In genomic region chr3:126629999-126630398, GRCh38 we compare ENCODE assay signal across 16 cellular contexts. TPM values are rescaled to one million over a fixed set of nuclear protein-coding genes. Genes with fewer than 3 reads are reported as not detected.
A peak's percentile ranks its signal among the peaks of the same experiment; 100 is the strongest.
DNase-seq lines count a peak whose midpoint lies in the region; ATAC-seq and TF ChIP-seq lines count a peak whose summit lies in the region.
"Had no signal": no experiment of that assay in that cellular context is flagged by ENCODE, and none has a peak within 500 bp of the region (broad histone marks: within the 10 kb centered on the region; RNA-seq: fewer than 3 reads in every experiment).

No MANE protein-coding gene starts in this region.

- no peak overlapping the region for H3K4me3 ChIP-seq in A673 (ENCODE audit: low read depth, low read length, poor library complexity, severe bottlenecking)
- H3K4me3 ChIP-seq in CD8-positive, alpha-beta T cell (ENCODE audit: low read depth, low read length): no peak overlapping the region
- H3K4me3 ChIP-seq in ectodermal cell (ENCODE audit: insufficient read depth, low read depth, low read length): no peak overlapping the region
- H3K4me3 ChIP-seq in ascending aorta: no peak overlapping the region
- H3K4me3 ChIP-seq: GM23248 had no signal

- WGBS in ectodermal cell, 2 experiments: 60 to 72% methylated on average over 2 of the region's 2 CpGs

- H3K9me3 Mint-ChIP-seq in CD8-positive, alpha-beta T cell: no peaks in the 10 kb centered on the region
- H3K9me3 Mint-ChIP-seq in activated naive CD8-positive, alpha-beta T cell treated with anti-CD3 and anti-CD28 coated beads for 36 hours: no peaks in the 10 kb centered on the region
- H3K9me3 Mint-ChIP-seq: CD4-positive, alpha-beta memory T cell had no signal

- no peak for ATAC-seq in CD8-positive, alpha-beta T cell
- no peak for ATAC-seq in T-helper 17 cell
- ATAC-seq: HepG2, Panc1 had no signal

- H3K36me3 Mint-ChIP-seq in CD8-positive, alpha-beta T cell: peaks cover 36% of the 10 kb centered on the region
- no peaks in the 10 kb centered on the region for H3K36me3 Mint-ChIP-seq in T-helper 17 cell (ENCODE audit: low read depth)
- H3K36me3 Mint-ChIP-seq in activated naive CD8-positive, alpha-beta T cell treated with anti-CD3 and anti-CD28 coated beads for 36 hours: peaks cover 15% of the 10 kb centered on the region
- H3K36me3 Mint-ChIP-seq: CD4-positive, alpha-beta memory T cell had no signal

- peak overlapping the region; percentile 7 for H3K27ac Mint-ChIP-seq in CD8-positive, alpha-beta T cell
- peak overlapping the region; percentile 59 for H3K27ac Mint-ChIP-seq in T-helper 17 cell
- H3K27ac Mint-ChIP-seq in activated naive CD8-positive, alpha-beta T cell treated with anti-CD3 and anti-CD28 coated beads for 36 hours: no peak overlapping the region

- DNase-seq in A673 (ENCODE audit: low spot score) (peak; percentile 29), T-helper 17 cell (no peak), NCI-H2227 treated with DMSO at 0.1 percent for 48 hours (lab: John Stamatoyannopoulos, UW) (no peak), activated gamma-delta T cell (lab: John Stamatoyannopoulos, UW) (no peak), ascending aorta (ENCODE audit: low spot score in 2 of 2) (no peak)
- DNase-seq in CD8-positive, alpha-beta T cell: no peak
- DNase-seq in activated naive CD8-positive, alpha-beta T cell treated with anti-CD3 and anti-CD28 coated beads for 36 hours: no peak
- DNase-seq: CD4-positive, alpha-beta memory T cell; GM23248; NCI-H1105; NCI-H187; NCI-H774; SW 1271 had no signal

- no peak for TF ChIP-seq CTCF in A673 (conservative IDR thresholded peaks at IDR 0.05; ENCODE audit: low read depth, low read length)
- no peak for TF ChIP-seq CTCF in CD8-positive, alpha-beta T cell (IDR thresholded peaks at IDR 0.05)
- no peak for TF ChIP-seq CTCF in ascending aorta (IDR thresholded peaks at IDR 0.05)

- CTCF ChIA-PET in A673 (lab: Charles Lee): no interaction called here
- CTCF ChIA-PET in CD8-positive, alpha-beta T cell (lab: Charles Lee): no interaction called here

- H3K4me3 Mint-ChIP-seq in CD8-positive, alpha-beta T cell: no peak overlapping the region
- H3K4me3 Mint-ChIP-seq in T-helper 17 cell: no peak overlapping the region
- H3K4me3 Mint-ChIP-seq in activated naive CD8-positive, alpha-beta T cell treated with anti-CD3 and anti-CD28 coated beads for 36 hours: no peak overlapping the region
- H3K4me3 Mint-ChIP-seq: CD4-positive, alpha-beta memory T cell had no signal

- no TSS peak for BruUV-seq in A673 (replicated peaks; lab: Mats Ljungman, UMichigan)

- H3K27me3 Mint-ChIP-seq in CD8-positive, alpha-beta T cell (ENCODE audit: low read depth): no peaks in the 10 kb centered on the region
- no peaks in the 10 kb centered on the region for H3K27me3 Mint-ChIP-seq in T-helper 17 cell
- no peaks in the 10 kb centered on the region for H3K27me3 Mint-ChIP-seq in activated naive CD8-positive, alpha-beta T cell treated with anti-CD3 and anti-CD28 coated beads for 36 hours
- H3K27me3 Mint-ChIP-seq: CD4-positive, alpha-beta memory T cell had no signal

- intact Hi-C loops in A673 (cut with micrococcal nuclease; ENCODE audit: unreplicated experiment): no loop called here
- intact Hi-C loops in CD8-positive, alpha-beta T cell (cut with DNase I, micrococcal nuclease): no loop called here
- intact Hi-C loops in ascending aorta (cut with DNase I): no loop called here

- no peaks in the 10 kb centered on the region for H3K4me1 ChIP-seq in A673 (ENCODE audit: insufficient read depth, low read length, poor library complexity, severe bottlenecking)
- no peaks in the 10 kb centered on the region for H3K4me1 ChIP-seq in CD8-positive, alpha-beta T cell (ENCODE audit: insufficient read depth, low read length)
- H3K4me1 ChIP-seq in ectodermal cell (ENCODE audit: control insufficient read depth, insufficient read depth, low read length): no peaks in the 10 kb centered on the region
- no peaks in the 10 kb centered on the region for H3K4me1 ChIP-seq in ascending aorta

- H3K9me3 ChIP-seq in A673 (ENCODE audit: low read depth, low read length, poor library complexity, severe bottlenecking) (no peaks in the 10 kb centered on the region), T-helper 17 cell (ENCODE audit: control insufficient read depth, low read length, poor library complexity, severe bottlenecking) (no peaks in the 10 kb centered on the region), ectodermal cell (ENCODE audit: control insufficient read depth, low read length) (no peaks in the 10 kb centered on the region), ascending aorta (no peaks in the 10 kb centered on the region)
- no peaks in the 10 kb centered on the region for H3K9me3 ChIP-seq in CD8-positive, alpha-beta T cell (ENCODE audit: low read length)

- H3K27me3 ChIP-seq in A673 (replicated peaks; ENCODE audit: insufficient read depth, low read depth, low read length, poor library complexity) (no peaks in the 10 kb centered on the region), ectodermal cell (ENCODE audit: control insufficient read depth, insufficient read depth, low read length, poor library complexity, severe bottlenecking) (no peaks in the 10 kb centered on the region), ascending aorta (no peaks in the 10 kb centered on the region)
- no peaks in the 10 kb centered on the region for H3K27me3 ChIP-seq in CD8-positive, alpha-beta T cell (ENCODE audit: insufficient read depth, low read length)

- POLR2A ChIA-PET in A673 (lab: Charles Lee; ENCODE audit: low non-redundant PET): no interaction called here
- POLR2A ChIA-PET in CD8-positive, alpha-beta T cell (lab: Charles Lee): no interaction called here

- no peak overlapping the region for H3K27ac ChIP-seq in A673 (ENCODE audit: low read depth, low read length, poor library complexity, severe bottlenecking)
- no peak overlapping the region for H3K27ac ChIP-seq in CD8-positive, alpha-beta T cell (ENCODE audit: low read depth, low read length)
- H3K27ac ChIP-seq in ectodermal cell (ENCODE audit: insufficient read depth, low read depth, low read length, poor library complexity, severe bottlenecking): peak overlapping the region; percentile 19
- H3K27ac ChIP-seq in ascending aorta: no peak overlapping the region
- H3K27ac ChIP-seq: GM23248 had no signal

- H3K36me3 ChIP-seq in A673 (ENCODE audit: insufficient read depth, low read length, poor library complexity, severe bottlenecking): no peaks in the 10 kb centered on the region
- H3K36me3 ChIP-seq in CD8-positive, alpha-beta T cell (ENCODE audit: insufficient read depth, low read length): no peaks in the 10 kb centered on the region
- no peaks in the 10 kb centered on the region for H3K36me3 ChIP-seq in ectodermal cell (ENCODE audit: control insufficient read depth, insufficient read depth, low read length)
- peaks cover 5 to 29% of the 10 kb centered on the region in 2 donors for H3K36me3 ChIP-seq in ascending aorta

- H3K4me1 Mint-ChIP-seq in CD8-positive, alpha-beta T cell (ENCODE audit: low read depth): no peaks in the 10 kb centered on the region
- H3K4me1 Mint-ChIP-seq in T-helper 17 cell: peaks cover 10% of the 10 kb centered on the region
- H3K4me1 Mint-ChIP-seq in activated naive CD8-positive, alpha-beta T cell treated with anti-CD3 and anti-CD28 coated beads for 36 hours: peaks cover 2% of the 10 kb centered on the region
- H3K4me1 Mint-ChIP-seq: CD4-positive, alpha-beta memory T cell had no signal

RNA-seq across cellular contexts. Expression of gene TXNRD3, which starts 24.9 kb away (rescaled TPM):
- total RNA-seq in A673 (2021) (4.1 and 5.5 TPM in 2 replicates), T-helper 17 cell (under 1 TPM; 0.50 TPM), ascending aorta (18.9 TPM)
- 1 to 10 TPM; 1.6 to 1.7 TPM for total RNA-seq in CD8-positive, alpha-beta T cell
- polyA plus RNA-seq in ectodermal cell (2013, experiment 1 of 4): 7.4 TPM
- polyA plus RNA-seq in ectodermal cell (2013, experiment 2 of 4): 6.4 TPM
- 7.6 TPM for polyA plus RNA-seq in ectodermal cell (2013, experiment 3 of 4)
- polyA plus RNA-seq in ectodermal cell (2013, experiment 4 of 4): 8.6 TPM
- 1 to 10 TPM; 3.8 to 4.1 TPM for total RNA-seq in activated naive CD8-positive, alpha-beta T cell treated with anti-CD3 and anti-CD28 coated beads for 36 hours
